Comparison of ENCODE assay signal across 20 cellular contexts in the genomic region with DNA sequence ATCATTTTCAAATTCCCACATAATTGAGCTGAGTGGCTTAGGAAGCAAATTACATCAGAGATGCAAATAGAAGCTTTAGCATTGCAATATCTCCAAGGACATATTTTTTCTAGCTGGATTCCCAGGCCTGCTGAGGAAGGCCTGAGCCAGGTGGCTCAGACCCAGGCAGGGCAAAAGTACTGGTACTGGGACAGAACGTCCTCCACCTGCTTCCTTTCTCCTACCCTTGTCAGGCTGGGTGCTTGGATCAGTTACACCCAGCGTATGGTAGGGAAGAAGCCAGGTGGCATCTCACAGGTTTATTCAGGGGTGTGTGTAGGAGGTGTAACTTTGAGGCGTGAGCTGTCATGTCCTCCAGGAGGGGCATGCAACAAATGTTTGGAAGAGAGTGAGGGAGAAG.
"Had no signal": no experiment of that assay in that cellular context is flagged by ENCODE, and none has a peak within 500 bp of the region (broad histone marks: within the 10 kb centered on the region; RNA-seq: fewer than 3 reads in every experiment).

No MANE protein-coding gene starts in this region.

- H3K4me3 ChIP-seq: esophagus muscularis mucosa, testis, upper lobe of left lung had no signal

- FAIRE-seq: endothelial cell of umbilical vein, small intestine had no signal

- H3K27ac Mint-ChIP-seq: activated naive CD4-positive, alpha-beta T cell treated with anti-CD3 and anti-CD28 coated beads, Interleukin-2, amount 10 ng/mL, durations not matched to agents 7 days and 5 days; progenitor cell of endocrine pancreas; T-cell had no signal

- DNase-seq: activated CD4-positive, alpha-beta T cell treated with anti-CD3 and anti-CD28 coated beads, Interleukin-2, amount 50 U/mL, for 1 hour; activated CD8-positive, alpha-beta memory T cell treated with anti-CD3 and anti-CD28 coated beads, Interleukin-2, amount 50 U/mL, for 4 hours; activated naive CD4-positive, alpha-beta T cell treated with anti-CD3 and anti-CD28 coated beads, Interleukin-2, amount 10 ng/mL, durations not matched to agents 7 days and 5 days; activated T-cell treated with anti-CD3 and anti-CD28 coated beads, Interleukin-2, amount 50 U/mL, for 4 hours; aorta; dermis blood vessel endothelial cell; effector memory CD4-positive, alpha-beta T cell; midbrain; small intestine; stimulated activated CD4-positive, alpha-beta T cell treated with anti-CD3 and anti-CD28 coated beads, Interleukin-15, amount 100 ng/mL, for 24 hours; stimulated activated CD4-positive, alpha-beta T cell treated with anti-CD3 and anti-CD28 coated beads, Interleukin-2, amount 100 ng/mL, for 48 hours; T-cell; T-helper 9 cell; testis; upper lobe of left lung had no signal

- ATAC-seq: activated CD4-positive, CD25-positive, alpha-beta regulatory T cell treated with anti-CD3 and anti-CD28 coated beads, Interleukin-2, amount 50 U/mL, for 24 hours; activated T-cell treated with anti-CD3 and anti-CD28 coated beads, Interleukin-2, amount 50 U/mL, for 4 hours; SK-N-SH treated with all-trans-retinoic acid at 6 μM for 48 hours; T-cell had no signal

- H3K27ac ChIP-seq: esophagus muscularis mucosa, testis, upper lobe of left lung had no signal

- H3K4me3 Mint-ChIP-seq: activated naive CD4-positive, alpha-beta T cell treated with anti-CD3 and anti-CD28 coated beads, Interleukin-2, amount 10 ng/mL, durations not matched to agents 7 days and 5 days; activated T-cell treated with anti-CD3 and anti-CD28 coated beads, Interleukin-2, amount 50 U/mL, for 4 hours; T-cell had no signal

- H3K27me3 ChIP-seq: esophagus muscularis mucosa, testis, upper lobe of left lung had no signal

- H3K9me3 Mint-ChIP-seq: activated naive CD4-positive, alpha-beta T cell treated with anti-CD3 and anti-CD28 coated beads, Interleukin-2, amount 10 ng/mL, durations not matched to agents 7 days and 5 days; activated T-cell treated with anti-CD3 and anti-CD28 coated beads, Interleukin-2, amount 50 U/mL, for 4 hours; T-cell had no signal

- H3K36me3 ChIP-seq: esophagus muscularis mucosa, upper lobe of left lung had no signal

- H3K9me3 ChIP-seq: esophagus muscularis mucosa, testis, upper lobe of left lung had no signal

- H3K27me3 Mint-ChIP-seq: progenitor cell of endocrine pancreas had no signal

- H3K36me3 Mint-ChIP-seq: activated naive CD4-positive, alpha-beta T cell treated with anti-CD3 and anti-CD28 coated beads, Interleukin-2, amount 10 ng/mL, durations not matched to agents 7 days and 5 days; T-cell had no signal
